In genomic region chr1:93613895-93614294, GRCh38 we compare ENCODE assay signal across 8 cellular contexts.
A peak's percentile ranks its signal among the peaks of the same experiment; 100 is the strongest.
DNase-seq lines count a peak whose midpoint lies in the region; ATAC-seq and TF ChIP-seq lines count a peak whose summit lies in the region.

No MANE protein-coding gene starts in this region.

- WGBS in esophagus muscularis mucosa, result 19% methylated on average over 11 of the region's 11 CpGs

- DNase-seq in Peyer's patch (no peak), esophagus muscularis mucosa (ENCODE audit: extremely low spot score) (no peak), upper lobe of right lung (no peak), GDM1 (lab: John Stamatoyannopoulos, UW) (no peak), GM13977 (ENCODE audit: low spot score) (no peak)
- no peak for DNase-seq in activated naive CD4-positive, alpha-beta T cell treated with anti-CD3 and anti-CD28 coated beads, Interleukin-2, amount 50 U/mL, for 16 hours

- H3K9me3 ChIP-seq in Peyer's patch, result no peaks in the 10 kb centered on the region
- H3K9me3 ChIP-seq in esophagus muscularis mucosa, result no peaks in the 10 kb centered on the region
- no peaks in the 10 kb centered on the region for H3K9me3 ChIP-seq in muscle layer of colon (ENCODE audit: low read length)
- no peaks in the 10 kb centered on the region for H3K9me3 ChIP-seq in upper lobe of right lung

- peaks cover 0 to 50% (median 18%) of the 10 kb centered on the region in 4 donors for H3K4me1 ChIP-seq in Peyer's patch
- H3K4me1 ChIP-seq in esophagus muscularis mucosa, result peaks cover 65 to 92% (median 82%) of the 10 kb centered on the region in 4 donors
- H3K4me1 ChIP-seq in muscle layer of colon (ENCODE audit: insufficient read depth, low read length), result peaks cover 27% of the 10 kb centered on the region
- peaks cover 37% of the 10 kb centered on the region for H3K4me1 ChIP-seq in upper lobe of right lung

- H3K27ac ChIP-seq in Peyer's patch, result peak overlapping the region; percentile 14 to 69 (median 20)
- H3K27ac ChIP-seq in esophagus muscularis mucosa (replicated peaks in 1 of 4), result peak overlapping the region; percentile 68 to 71 (median 70)
- no peak overlapping the region for H3K27ac ChIP-seq in muscle layer of colon (ENCODE audit: low read depth, low read length)
- H3K27ac ChIP-seq in upper lobe of right lung, result peak overlapping the region; percentile 62

- intact Hi-C loops in esophagus muscularis mucosa (cut with DNase I) (no loop called here), upper lobe of right lung (cut with DNase I) (no loop called here)

- TF ChIP-seq EP300 in esophagus muscularis mucosa (IDR thresholded peaks at IDR 0.05), result no peak

- no peaks in the 10 kb centered on the region for H3K27me3 ChIP-seq in Peyer's patch
- H3K27me3 ChIP-seq in esophagus muscularis mucosa, result no peaks in the 10 kb centered on the region
- no peaks in the 10 kb centered on the region for H3K27me3 ChIP-seq in muscle layer of colon (ENCODE audit: control insufficient read depth in 1 of 2, insufficient read depth in 2 of 2, low read length in 2 of 2)
- no peaks in the 10 kb centered on the region for H3K27me3 ChIP-seq in upper lobe of right lung

- TF ChIP-seq POLR2A in Peyer's patch (IDR thresholded peaks at IDR 0.05) (no peak), esophagus muscularis mucosa (IDR thresholded peaks at IDR 0.05; ENCODE audit: low read depth) (no peak)

- in situ Hi-C loops in GM13977 (cut with MboI; ENCODE audit: low pct_unique_long_range_greater_than_20kb, low sequenced_read_pairs, unreplicated experiment), result no loop called here

- H3K9ac ChIP-seq in muscle layer of colon (ENCODE audit: low read length), result peak overlapping the region; percentile 21

- H3K4me3 ChIP-seq in Peyer's patch, result peak overlapping the region in 3 of 4 donors; percentile 6 to 33 (median 30)
- peak overlapping the region; percentile 47 to 59 (median 54) for H3K4me3 ChIP-seq in esophagus muscularis mucosa
- H3K4me3 ChIP-seq in muscle layer of colon (ENCODE audit: low read depth in 1 of 2, low read length in 2 of 2), result peak overlapping the region in 1 of 2 donors; percentile 49
- peak overlapping the region; percentile 39 for H3K4me3 ChIP-seq in upper lobe of right lung

- peak; percentile 41 for ATAC-seq in upper lobe of right lung
- ATAC-seq in HG03039 (IDR thresholded peaks at IDR 0.05; ENCODE audit: unreplicated experiment), result no peak

- no peak for TF ChIP-seq CTCF in Peyer's patch (IDR thresholded peaks at IDR 0.05)
- TF ChIP-seq CTCF in esophagus muscularis mucosa (IDR thresholded peaks at IDR 0.05), result no peak
- TF ChIP-seq CTCF in upper lobe of right lung (IDR thresholded peaks at IDR 0.05), result no peak
- TF ChIP-seq CTCF in GM13977 (IDR thresholded peaks at IDR 0.05; ENCODE audit: extremely low read depth, insufficient read depth, missing control alignments), result no peak

- H3K36me3 ChIP-seq in Peyer's patch (no peaks in the 10 kb centered on the region), esophagus muscularis mucosa (no peaks in the 10 kb centered on the region), muscle layer of colon (ENCODE audit: insufficient read depth, low read length) (no peaks in the 10 kb centered on the region), upper lobe of right lung (no peaks in the 10 kb centered on the region)
